Comparison of ENCODE assay signal across 17 cellular contexts in the genomic region with DNA sequence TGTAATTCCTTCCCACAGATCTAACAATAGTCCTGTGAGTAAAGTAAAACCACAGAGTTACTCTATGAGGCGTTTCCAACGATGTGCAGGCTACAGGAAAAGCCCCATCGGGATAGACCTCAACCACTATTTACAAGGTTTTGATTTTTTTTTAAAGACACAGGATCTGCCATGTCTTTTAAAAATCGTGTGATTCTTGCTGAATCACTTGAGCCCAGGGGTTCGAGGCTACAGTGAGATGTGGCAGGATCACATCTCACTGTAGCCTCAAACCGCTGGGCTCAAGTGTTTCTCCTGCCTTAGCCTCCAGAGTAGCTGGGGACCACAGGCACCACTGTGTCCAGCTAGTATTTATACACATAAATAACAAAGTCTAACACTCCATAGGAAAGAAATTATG. TPM values are rescaled to one million over a fixed set of nuclear protein-coding genes. Genes with fewer than 3 reads are reported as not detected.
DNase-seq lines count a peak whose midpoint lies in the region; ATAC-seq and TF ChIP-seq lines count a peak whose summit lies in the region.
"Had no signal": no experiment of that assay in that cellular context is flagged by ENCODE, and none has a peak within 500 bp of the region (broad histone marks: within the 10 kb centered on the region; RNA-seq: fewer than 3 reads in every experiment).

No MANE protein-coding gene starts in this region.

- peaks cover 82% of the 10 kb centered on the region for H3K36me3 Mint-ChIP-seq in HFFc6 (ENCODE audit: low read depth)
- H3K36me3 Mint-ChIP-seq in activated CD8-positive, alpha-beta T cell treated with anti-CD3 and anti-CD28 coated beads for 36 hours (ENCODE audit: low read depth), result peaks cover 87% of the 10 kb centered on the region
- peaks cover 36% of the 10 kb centered on the region for H3K36me3 Mint-ChIP-seq in mesothelial cell of epicardium

- ATAC-seq in activated CD8-positive, alpha-beta T cell treated with anti-CD3 and anti-CD28 coated beads for 36 hours, result no peak
- ATAC-seq in HG02678 (IDR thresholded peaks at IDR 0.05; ENCODE audit: unreplicated experiment) (no peak), mucosa of descending colon (no peak)
- ATAC-seq: heart right ventricle, left lobe of liver had no signal

- POLR2A ChIA-PET in activated CD8-positive, alpha-beta T cell treated with anti-CD3 and anti-CD28 coated beads for 36 hours (lab: Charles Lee), result interaction anchor here (1.1 to 6.7 kb wide), 3 partner anchors 18 to 59 kb away, joined by 3 to 51 read pairs (median 4); a partner anchor contains a TSS

- intact Hi-C loops in activated CD8-positive, alpha-beta T cell treated with anti-CD3 and anti-CD28 coated beads for 36 hours (cut with micrococcal nuclease), result no loop called here
- intact Hi-C loops in mucosa of descending colon (cut with DNase I, micrococcal nuclease), result no loop called here

- H3K9me3 Mint-ChIP-seq in HFFc6 (no peaks in the 10 kb centered on the region), mesothelial cell of epicardium (no peaks in the 10 kb centered on the region)
- H3K9me3 Mint-ChIP-seq in activated CD8-positive, alpha-beta T cell treated with anti-CD3 and anti-CD28 coated beads for 36 hours, result no peaks in the 10 kb centered on the region

- no peak for TF ChIP-seq CTCF in HFFc6 (IDR thresholded peaks at IDR 0.05)
- no peak for TF ChIP-seq CTCF in activated CD8-positive, alpha-beta T cell treated with anti-CD3 and anti-CD28 coated beads for 36 hours (IDR thresholded peaks at IDR 0.05)
- no peak for TF ChIP-seq CTCF in mesothelial cell of epicardium (IDR thresholded peaks at IDR 0.05; ENCODE audit: unreplicated experiment)
- no peak for TF ChIP-seq CTCF in mucosa of descending colon (IDR thresholded peaks at IDR 0.05)

- no peak overlapping the region for H3K4me3 ChIP-seq in mucosa of descending colon
- H3K4me3 ChIP-seq: heart right ventricle had no signal

- DNase-seq in SIG-M5 (lab: John Stamatoyannopoulos, UW), result peak; percentile 0
- no peak for DNase-seq in SIG-M5 treated with dmso at 0.1 percent for 504 hours (lab: John Stamatoyannopoulos, UW; ENCODE audit: unreplicated experiment)
- no peak for DNase-seq in HFFc6
- DNase-seq in activated CD8-positive, alpha-beta T cell treated with anti-CD3 and anti-CD28 coated beads for 36 hours, result no peak
- no peak for DNase-seq in mesothelial cell of epicardium (ENCODE audit: low spot score in 2 of 2, unreplicated experiment in 2 of 2)
- DNase-seq in NCI-H446 treated with DMSO at 0.1 percent for 48 hours (lab: John Stamatoyannopoulos, UW), result no peak
- DNase-seq in mucosa of descending colon, result no peak
- DNase-seq: ACHN; H7; heart right ventricle; NCI-H1417; NCI-H524 treated with DMSO at 0.1 percent for 48 hours; SHP77; stimulated activated CD8-positive, alpha-beta memory T cell treated with anti-CD3 and anti-CD28 coated beads, Interleukin-4, amount 100 ng/mL, for 48 hours; WERI-Rb-1 had no signal

- peaks cover 26% of the 10 kb centered on the region for H3K4me1 ChIP-seq in mucosa of descending colon (ENCODE audit: low read depth)

- H3K27me3 Mint-ChIP-seq in HFFc6 (ENCODE audit: insufficient read depth) (peaks cover 2% of the 10 kb centered on the region; the same call in 1 of the 2 replicates), mesothelial cell of epicardium (ENCODE audit: low read depth) (no peaks in the 10 kb centered on the region)
- no peaks in the 10 kb centered on the region for H3K27me3 Mint-ChIP-seq in activated CD8-positive, alpha-beta T cell treated with anti-CD3 and anti-CD28 coated beads for 36 hours

- peak overlapping the region; percentile 51 for H3K27ac Mint-ChIP-seq in HFFc6
- H3K27ac Mint-ChIP-seq in activated CD8-positive, alpha-beta T cell treated with anti-CD3 and anti-CD28 coated beads for 36 hours, result peak overlapping the region; percentile 86
- H3K27ac Mint-ChIP-seq in mesothelial cell of epicardium, result peak overlapping the region; percentile 47

- peaks cover 16% of the 10 kb centered on the region for H3K36me3 ChIP-seq in mucosa of descending colon (ENCODE audit: low read depth)

- no peaks in the 10 kb centered on the region for H3K9me3 ChIP-seq in mucosa of descending colon
- H3K9me3 ChIP-seq: heart right ventricle had no signal

- CTCF ChIA-PET in activated CD8-positive, alpha-beta T cell treated with anti-CD3 and anti-CD28 coated beads for 36 hours (lab: Charles Lee), result no interaction called here

- peaks cover 65% of the 10 kb centered on the region for H3K4me1 Mint-ChIP-seq in HFFc6 (ENCODE audit: low read depth)
- peaks cover 51% of the 10 kb centered on the region for H3K4me1 Mint-ChIP-seq in activated CD8-positive, alpha-beta T cell treated with anti-CD3 and anti-CD28 coated beads for 36 hours (ENCODE audit: low read depth)
- H3K4me1 Mint-ChIP-seq in mesothelial cell of epicardium, result peaks cover 26% of the 10 kb centered on the region

- peak overlapping the region; percentile 23; the same call in 1 of the 2 replicates for H3K4me3 Mint-ChIP-seq in HFFc6
- peak overlapping the region; percentile 98 for H3K4me3 Mint-ChIP-seq in activated CD8-positive, alpha-beta T cell treated with anti-CD3 and anti-CD28 coated beads for 36 hours
- H3K4me3 Mint-ChIP-seq in mesothelial cell of epicardium, result no peak overlapping the region

RNA-seq across cellular contexts. Expression of a gene that starts 7.8 kb away (rescaled TPM):
- 100 to 1,000 TPM in 2 of 6 experiments, 10 to 100 TPM in 4; 89.6 to 112 (median 97.0) TPM for total RNA-seq in HFFc6 (2021; fragmentation: NEBNext Ultra II Directional; extraction: Animal tissue kit (Norgen Biotek cat#: 25700))
- total RNA-seq in activated CD8-positive, alpha-beta T cell treated with anti-CD3 and anti-CD28 coated beads for 36 hours, result 100 to 1,000 TPM; 334 to 344 TPM
- 155 to 166 TPM (median 155 TPM) in 3 replicates for total RNA-seq in mesothelial cell of epicardium
- total RNA-seq in mucosa of descending colon, result 10 to 100 TPM; 64.7 to 85.2 (median 84.0) TPM

RNA-seq across cellular contexts. Expression of a gene that starts 8.0 kb away (rescaled TPM):
- 10 to 100 TPM; 10.1 to 14.4 (median 12.7) TPM for total RNA-seq in HFFc6 (2021; fragmentation: NEBNext Ultra II Directional; extraction: Animal tissue kit (Norgen Biotek cat#: 25700))
- 10 to 100 TPM; 17.0 to 18.9 TPM for total RNA-seq in activated CD8-positive, alpha-beta T cell treated with anti-CD3 and anti-CD28 coated beads for 36 hours
- total RNA-seq in mesothelial cell of epicardium (29.0 to 37.7 TPM (median 34.5 TPM) in 3 replicates), mucosa of descending colon (10 to 100 TPM; 42.8 to 96.0 (median 48.0) TPM)

RNA-seq across cellular contexts. Expression of a gene that starts 50.6 kb away (rescaled TPM):
- 10 to 100 TPM; 21.6 to 28.1 (median 25.5) TPM for total RNA-seq in HFFc6 (2021; fragmentation: NEBNext Ultra II Directional; extraction: Animal tissue kit (Norgen Biotek cat#: 25700))
- total RNA-seq in activated CD8-positive, alpha-beta T cell treated with anti-CD3 and anti-CD28 coated beads for 36 hours, result 10 to 100 TPM; 30.1 to 31.3 TPM
- total RNA-seq in mesothelial cell of epicardium, result 54.0 to 58.4 TPM (median 55.5 TPM) in 3 replicates
- 10 to 100 TPM; 22.3 to 33.8 (median 29.6) TPM for total RNA-seq in mucosa of descending colon
